1 cellular context compared by ENCODE assay signal in the genomic region with DNA sequence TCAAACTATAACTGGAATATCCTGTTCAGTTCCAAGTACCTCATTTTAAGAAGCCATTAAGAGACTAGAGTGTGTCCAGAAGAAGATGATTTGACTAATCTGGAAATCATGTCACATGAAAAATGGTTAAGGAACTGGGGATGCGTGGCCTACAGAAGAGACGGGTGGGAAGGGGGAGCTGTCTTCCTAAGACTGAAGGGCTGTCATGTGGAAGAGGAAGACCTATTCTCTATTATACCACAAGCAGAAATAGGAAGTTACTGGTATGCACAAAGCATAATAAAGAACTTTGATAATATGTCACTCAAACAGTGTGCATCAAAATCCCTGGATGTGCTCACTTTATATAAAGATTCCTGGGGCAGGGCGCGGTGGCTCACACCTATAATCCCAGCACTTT.
TF ChIP-seq lines count a peak whose summit lies in the region.

No MANE protein-coding gene starts in this region.

TF ChIP-seq in GM23338, 12 proteins besides CTCF, POLR2A, EP300 and RAD21 (continued from another document):
- TF ChIP-seq, protein P1, sequence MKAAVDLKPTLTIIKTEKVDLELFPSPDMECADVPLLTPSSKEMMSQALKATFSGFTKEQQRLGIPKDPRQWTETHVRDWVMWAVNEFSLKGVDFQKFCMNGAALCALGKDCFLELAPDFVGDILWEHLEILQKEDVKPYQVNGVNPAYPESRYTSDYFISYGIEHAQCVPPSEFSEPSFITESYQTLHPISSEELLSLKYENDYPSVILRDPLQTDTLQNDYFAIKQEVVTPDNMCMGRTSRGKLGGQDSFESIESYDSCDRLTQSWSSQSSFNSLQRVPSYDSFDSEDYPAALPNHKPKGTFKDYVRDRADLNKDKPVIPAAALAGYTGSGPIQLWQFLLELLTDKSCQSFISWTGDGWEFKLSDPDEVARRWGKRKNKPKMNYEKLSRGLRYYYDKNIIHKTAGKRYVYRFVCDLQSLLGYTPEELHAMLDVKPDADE (IDR thresholded peaks at IDR 0.05): no peak
- no peak for TF ChIP-seq POLR2AphosphoS5 (IDR thresholded peaks at IDR 0.05; ENCODE audit: low read depth)
- TF ChIP-seq, protein P2, sequence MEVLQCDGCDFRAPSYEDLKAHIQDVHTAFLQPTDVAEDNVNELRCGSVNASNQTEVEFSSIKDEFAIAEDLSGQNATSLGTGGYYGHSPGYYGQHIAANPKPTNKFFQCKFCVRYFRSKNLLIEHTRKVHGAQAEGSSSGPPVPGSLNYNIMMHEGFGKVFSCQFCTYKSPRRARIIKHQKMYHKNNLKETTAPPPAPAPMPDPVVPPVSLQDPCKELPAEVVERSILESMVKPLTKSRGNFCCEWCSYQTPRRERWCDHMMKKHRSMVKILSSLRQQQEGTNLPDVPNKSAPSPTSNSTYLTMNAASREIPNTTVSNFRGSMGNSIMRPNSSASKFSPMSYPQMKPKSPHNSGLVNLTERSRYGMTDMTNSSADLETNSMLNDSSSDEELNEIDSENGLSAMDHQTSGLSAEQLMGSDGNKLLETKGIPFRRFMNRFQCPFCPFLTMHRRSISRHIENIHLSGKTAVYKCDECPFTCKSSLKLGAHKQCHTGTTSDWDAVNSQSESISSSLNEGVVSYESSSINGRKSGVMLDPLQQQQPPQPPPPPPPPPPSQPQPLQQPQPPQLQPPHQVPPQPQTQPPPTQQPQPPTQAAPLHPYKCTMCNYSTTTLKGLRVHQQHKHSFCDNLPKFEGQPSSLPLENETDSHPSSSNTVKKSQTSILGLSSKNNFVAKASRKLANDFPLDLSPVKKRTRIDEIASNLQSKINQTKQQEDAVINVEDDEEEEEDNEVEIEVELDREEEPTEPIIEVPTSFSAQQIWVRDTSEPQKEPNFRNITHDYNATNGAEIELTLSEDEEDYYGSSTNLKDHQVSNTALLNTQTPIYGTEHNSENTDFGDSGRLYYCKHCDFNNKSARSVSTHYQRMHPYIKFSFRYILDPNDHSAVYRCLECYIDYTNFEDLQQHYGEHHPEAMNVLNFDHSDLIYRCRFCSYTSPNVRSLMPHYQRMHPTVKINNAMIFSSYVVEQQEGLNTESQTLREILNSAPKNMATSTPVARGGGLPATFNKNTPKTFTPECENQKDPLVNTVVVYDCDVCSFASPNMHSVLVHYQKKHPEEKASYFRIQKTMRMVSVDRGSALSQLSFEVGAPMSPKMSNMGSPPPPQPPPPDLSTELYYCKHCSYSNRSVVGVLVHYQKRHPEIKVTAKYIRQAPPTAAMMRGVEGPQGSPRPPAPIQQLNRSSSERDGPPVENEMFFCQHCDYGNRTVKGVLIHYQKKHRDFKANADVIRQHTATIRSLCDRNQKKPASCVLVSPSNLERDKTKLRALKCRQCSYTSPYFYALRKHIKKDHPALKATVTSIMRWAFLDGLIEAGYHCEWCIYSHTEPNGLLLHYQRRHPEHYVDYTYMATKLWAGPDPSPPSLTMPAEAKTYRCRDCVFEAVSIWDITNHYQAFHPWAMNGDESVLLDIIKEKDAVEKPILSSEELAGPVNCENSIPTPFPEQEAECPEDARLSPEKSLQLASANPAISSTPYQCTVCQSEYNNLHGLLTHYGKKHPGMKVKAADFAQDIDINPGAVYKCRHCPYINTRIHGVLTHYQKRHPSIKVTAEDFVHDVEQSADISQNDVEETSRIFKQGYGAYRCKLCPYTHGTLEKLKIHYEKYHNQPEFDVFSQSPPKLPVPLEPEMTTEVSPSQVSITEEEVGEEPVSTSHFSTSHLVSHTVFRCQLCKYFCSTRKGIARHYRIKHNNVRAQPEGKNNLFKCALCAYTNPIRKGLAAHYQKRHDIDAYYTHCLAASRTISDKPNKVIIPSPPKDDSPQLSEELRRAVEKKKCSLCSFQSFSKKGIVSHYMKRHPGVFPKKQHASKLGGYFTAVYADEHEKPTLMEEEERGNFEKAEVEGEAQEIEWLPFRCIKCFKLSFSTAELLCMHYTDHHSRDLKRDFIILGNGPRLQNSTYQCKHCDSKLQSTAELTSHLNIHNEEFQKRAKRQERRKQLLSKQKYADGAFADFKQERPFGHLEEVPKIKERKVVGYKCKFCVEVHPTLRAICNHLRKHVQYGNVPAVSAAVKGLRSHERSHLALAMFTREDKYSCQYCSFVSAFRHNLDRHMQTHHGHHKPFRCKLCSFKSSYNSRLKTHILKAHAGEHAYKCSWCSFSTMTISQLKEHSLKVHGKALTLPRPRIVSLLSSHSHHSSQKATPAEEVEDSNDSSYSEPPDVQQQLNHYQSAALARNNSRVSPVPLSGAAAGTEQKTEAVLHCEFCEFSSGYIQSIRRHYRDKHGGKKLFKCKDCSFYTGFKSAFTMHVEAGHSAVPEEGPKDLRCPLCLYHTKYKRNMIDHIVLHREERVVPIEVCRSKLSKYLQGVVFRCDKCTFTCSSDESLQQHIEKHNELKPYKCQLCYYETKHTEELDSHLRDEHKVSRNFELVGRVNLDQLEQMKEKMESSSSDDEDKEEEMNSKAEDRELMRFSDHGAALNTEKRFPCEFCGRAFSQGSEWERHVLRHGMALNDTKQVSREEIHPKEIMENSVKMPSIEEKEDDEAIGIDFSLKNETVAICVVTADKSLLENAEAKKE (CRISPR knock-in tag; IDR thresholded peaks at IDR 0.05): no peak
- no peak for TF ChIP-seq CREB1 (CRISPR knock-in tag; IDR thresholded peaks at IDR 0.05; ENCODE audit: low read depth)
